15 cellular contexts compared by ENCODE assay signal in the genomic region with DNA sequence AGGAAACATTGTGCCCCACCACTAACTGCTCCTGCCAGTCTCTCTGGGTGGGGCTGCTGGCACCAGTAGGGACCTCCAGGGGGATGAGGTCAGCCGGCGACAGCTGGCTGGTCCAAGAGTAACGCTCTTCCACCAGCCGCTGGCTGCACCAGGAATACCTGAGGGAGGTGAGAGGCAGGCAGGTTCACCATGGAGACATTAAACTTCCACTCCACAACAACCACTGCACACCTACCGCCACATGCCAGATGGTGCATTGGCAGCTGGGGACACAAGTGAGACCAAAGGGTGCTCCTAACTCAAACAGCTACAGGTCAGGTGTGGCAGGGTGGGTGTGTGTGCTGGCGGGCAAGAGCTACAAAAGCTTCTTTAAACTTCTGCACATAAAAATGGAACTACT. TPM values are rescaled to one million over a fixed set of nuclear protein-coding genes. Genes with fewer than 3 reads are reported as not detected.
DNase-seq lines count a peak whose midpoint lies in the region; ATAC-seq and TF ChIP-seq lines count a peak whose summit lies in the region.
"Had no signal": no experiment of that assay in that cellular context is flagged by ENCODE, and none has a peak within 500 bp of the region (broad histone marks: within the 10 kb centered on the region; RNA-seq: fewer than 3 reads in every experiment).

No MANE protein-coding gene starts in this region.

- ATAC-seq in body of pancreas (no peak), HG03571 (IDR thresholded peaks at IDR 0.05; ENCODE audit: unreplicated experiment) (no peak)

- H3K9ac ChIP-seq in Loucy (ENCODE audit: low read depth, low read length, poor library complexity, severe bottlenecking): peak overlapping the region; percentile 66
- H3K9ac ChIP-seq in neural progenitor cell: no peak overlapping the region

- WGBS in body of pancreas, 2 donors: 54 to 86% methylated on average over 6 of the region's 6 CpGs

- H3K9me3 ChIP-seq in Loucy (ENCODE audit: insufficient read depth, low read depth, low read length) (no peaks in the 10 kb centered on the region), body of pancreas (no peaks in the 10 kb centered on the region), osteoblast (ENCODE audit: low read depth, low read length) (no peaks in the 10 kb centered on the region), neural progenitor cell (ENCODE audit: low read depth) (no peaks in the 10 kb centered on the region)
- H3K9me3 ChIP-seq: Caco-2 had no signal

- peaks cover 64% of the 10 kb centered on the region; the same call in 1 of the 2 replicates for H3K36me3 ChIP-seq in Loucy (ENCODE audit: insufficient read depth, low read length)
- peaks cover 25 to 36% of the 10 kb centered on the region in 2 donors for H3K36me3 ChIP-seq in body of pancreas (replicated peaks in 1 of 2; ENCODE audit: insufficient read depth in 1 of 2, low read depth in 2 of 2)
- H3K36me3 ChIP-seq in osteoblast (ENCODE audit: insufficient read depth, low read length): peaks cover 80% of the 10 kb centered on the region
- H3K36me3 ChIP-seq in neural progenitor cell: peaks cover 8% of the 10 kb centered on the region

- DNase-seq in DMS 273 (lab: John Stamatoyannopoulos, UW; ENCODE audit: unreplicated experiment) (peak; percentile 36), DMS 273 treated with DMSO at 0.1 percent for 48 hours (lab: John Stamatoyannopoulos, UW) (no peak), body of pancreas (peak in 3 of 4 donors; percentile 13 to 33 (median 29)), osteoblast (ENCODE audit: insufficient read length, low spot score, missing footprints) (peak; percentile 54), neural progenitor cell (ENCODE audit: low spot score) (no peak), HPDE6-E6E7 (ENCODE audit: extremely low spot score) (no peak)
- DNase-seq: activated CD4-positive, alpha-beta T cell treated with anti-CD3 and anti-CD28 coated beads for 1 hour; Caco-2; cerebellar nuclear complex; kidney glomerular epithelial cell; NCI-H1436 treated with DMSO at 0.1 percent for 48 hours; NCI-H524 treated with DMSO at 0.1 percent for 48 hours had no signal

- H4K20me1 ChIP-seq in Loucy (ENCODE audit: insufficient read depth, low read length, poor library complexity, severe bottlenecking) (peaks cover 69% of the 10 kb centered on the region), osteoblast (ENCODE audit: insufficient read depth, low read length) (peaks cover 65% of the 10 kb centered on the region), neural progenitor cell (ENCODE audit: low read depth) (peaks cover 40% of the 10 kb centered on the region)

- no peak overlapping the region for H2AFZ ChIP-seq in Loucy (ENCODE audit: low read length)
- no peak overlapping the region for H2AFZ ChIP-seq in osteoblast (ENCODE audit: low read length)
- no peak overlapping the region for H2AFZ ChIP-seq in neural progenitor cell (replicated peaks)

- H3K36me3 Mint-ChIP-seq in neural progenitor cell: peaks cover 32% of the 10 kb centered on the region

- H3K4me1 Mint-ChIP-seq in neural progenitor cell: peaks cover 14% of the 10 kb centered on the region

- H3K9me2 ChIP-seq in Loucy (replicated peaks; ENCODE audit: low read depth, low read length): no peaks in the 10 kb centered on the region

- H3F3A ChIP-seq in Loucy (ENCODE audit: low read depth) (peaks cover 12% of the 10 kb centered on the region; the same call in 1 of the 2 replicates), neural progenitor cell (ENCODE audit: low read depth) (peaks cover 4% of the 10 kb centered on the region)

- H3K27ac ChIP-seq in body of pancreas (no peak overlapping the region), osteoblast (ENCODE audit: low read depth, low read length) (no peak overlapping the region), neural progenitor cell (no peak overlapping the region)
- H3K27ac ChIP-seq: 22Rv1 had no signal

- intact Hi-C loops in body of pancreas (cut with DNase I): no loop called here

- no peak overlapping the region for H3K27ac Mint-ChIP-seq in neural progenitor cell

- H3K79me2 ChIP-seq in Loucy (ENCODE audit: insufficient read depth, low read length) (peaks cover 90% of the 10 kb centered on the region), osteoblast (ENCODE audit: insufficient read depth, low read length) (peaks cover 86% of the 10 kb centered on the region), neural progenitor cell (ENCODE audit: low read depth) (peaks cover 25% of the 10 kb centered on the region)

- H3K4me3 ChIP-seq in Loucy (ENCODE audit: low read length, poor library complexity, severe bottlenecking) (peak overlapping the region; percentile 98), body of pancreas (no peak overlapping the region), osteoblast (ENCODE audit: insufficient read depth, low read length) (no peak overlapping the region), neural progenitor cell (no peak overlapping the region)

- H3K27me3 ChIP-seq in Loucy (ENCODE audit: insufficient read depth, low read length, poor library complexity, severe bottlenecking): no peaks in the 10 kb centered on the region
- no peaks in the 10 kb centered on the region for H3K27me3 ChIP-seq in body of pancreas
- no peaks in the 10 kb centered on the region for H3K27me3 ChIP-seq in osteoblast (ENCODE audit: insufficient read depth, low read length)
- H3K27me3 ChIP-seq in neural progenitor cell: peaks cover 1% of the 10 kb centered on the region

- peaks cover 7% of the 10 kb centered on the region for H3K27me3 Mint-ChIP-seq in neural progenitor cell (ENCODE audit: insufficient read depth, low read depth)

- TF ChIP-seq CTCF in Loucy (conservative IDR thresholded peaks at IDR 0.05; ENCODE audit: low read length): no peak
- no peak for TF ChIP-seq CTCF in body of pancreas (IDR thresholded peaks at IDR 0.05)
- no peak for TF ChIP-seq CTCF in osteoblast (IDR thresholded peaks at IDR 0.05; ENCODE audit: extremely low read depth, low read depth, low read length)
- no peak for TF ChIP-seq CTCF in neural progenitor cell (IDR thresholded peaks at IDR 0.05)

- no peak for TF ChIP-seq POLR2A in body of pancreas (IDR thresholded peaks at IDR 0.05)

- H3K4me1 ChIP-seq in Loucy (ENCODE audit: insufficient read depth, low read length, poor library complexity, severe bottlenecking): peaks cover 48% of the 10 kb centered on the region
- H3K4me1 ChIP-seq in body of pancreas: peaks cover 46% of the 10 kb centered on the region
- H3K4me1 ChIP-seq in osteoblast (ENCODE audit: insufficient read depth, low read length): peaks cover 28% of the 10 kb centered on the region
- H3K4me1 ChIP-seq in neural progenitor cell: peaks cover 10% of the 10 kb centered on the region

- H3K4me2 ChIP-seq in Loucy (ENCODE audit: low read depth, low read length, poor library complexity, severe bottlenecking) (peak overlapping the region; percentile 96), osteoblast (ENCODE audit: insufficient read depth, low read length) (no peak overlapping the region), neural progenitor cell (no peak overlapping the region)

- peaks cover 4% of the 10 kb centered on the region for H3K9me3 Mint-ChIP-seq in neural progenitor cell

- H3K4me3 Mint-ChIP-seq in neural progenitor cell: no peak overlapping the region

RNA-seq across cellular contexts. Expression of gene POLG, which starts 4.5 kb away (rescaled TPM):
- 10 to 100 TPM; 60.7 to 67.2 TPM for total RNA-seq in body of pancreas
- total RNA-seq in osteoblast: 50.7 and 61.2 TPM in 2 replicates
- total RNA-seq in neural progenitor cell (ENCODE audit: low replicate concordance): 25.2 and 43.5 TPM in 2 replicates

Comparison
In these comparisons a context has a peak if more than half of its experiments do, and no peak if none do; other contexts are left out.
1. DNase-seq: peak in DMS 273 (single experiment), body of pancreas (3 of 4) and osteoblast (single experiment); none in DMS 273 treated with DMSO at 0.1 percent for 48 hours (single experiment), neural progenitor cell (single experiment) and HPDE6-E6E7 (single experiment).